ENCODE assay signal across 8 cellular contexts in genomic region chr5:176837707-176838115, GRCh38. TPM values are rescaled to one million over a fixed set of nuclear protein-coding genes. Genes with fewer than 3 reads are reported as not detected.
A peak's percentile ranks its signal among the peaks of the same experiment; 100 is the strongest.
DNase-seq lines count a peak whose midpoint lies in the region; ATAC-seq, FAIRE-seq and TF ChIP-seq lines count a peak whose summit lies in the region.

No MANE protein-coding gene starts in this region.

- DNase-seq in HCT116 (ENCODE audit: low read depth, low spot score) (peak; percentile 61), amygdala (lab: John Stamatoyannopoulos, UW) (peak in 37 of 56 donors; percentile 13 to 78 (median 46)), hepatocyte (ENCODE audit: low spot score) (peak; percentile 97), small intestine (peak; percentile 67), NCI-H1436 treated with DMSO at 0.1 percent for 48 hours (lab: John Stamatoyannopoulos, UW) (no peak)
- peak; percentile 73 for DNase-seq in T-helper 2 cell treated with Interferon-gamma antibody and Interleukin-4, amounts not matched to agents 5 μg/mL and 100 μg/mL, for 36 hours (ENCODE audit: low spot score)

- no TSS peak for BruUV-seq in HCT116 (replicated peaks; lab: Mats Ljungman, UMichigan)

- TF ChIP-seq RAD21 in HCT116 (IDR thresholded peaks at IDR 0.05; ENCODE audit: low read depth): no peak

- H3K36me3 Mint-ChIP-seq in T-helper 2 cell treated with Interferon-gamma antibody and Interleukin-4, amounts not matched to agents 5 μg/mL and 100 μg/mL, for 36 hours (ENCODE audit: low read depth): no peaks in the 10 kb centered on the region

- H3K9me2 ChIP-seq in HCT116 (ENCODE audit: insufficient read depth) (no peaks in the 10 kb centered on the region), hepatocyte (replicated peaks; ENCODE audit: insufficient read depth) (no peaks in the 10 kb centered on the region)

- H3K4me3 Mint-ChIP-seq in T-helper 2 cell treated with Interferon-gamma antibody and Interleukin-4, amounts not matched to agents 5 μg/mL and 100 μg/mL, for 36 hours: no peak overlapping the region

- H3K4me2 ChIP-seq in HCT116 (ENCODE audit: low read length): no peak overlapping the region
- no peak overlapping the region for H3K4me2 ChIP-seq in hepatocyte

- H3K27ac ChIP-seq in HCT116 (ENCODE audit: low read depth, low read length): no peak overlapping the region
- H3K27ac ChIP-seq in hepatocyte: no peak overlapping the region
- no peak overlapping the region for H3K27ac ChIP-seq in small intestine (ENCODE audit: low read depth in 1 of 2, low read length in 1 of 2)

- TF ChIP-seq POLR2A in HCT116 (IDR thresholded peaks at IDR 0.05; ENCODE audit: borderline replicate concordance, extremely low read depth, insufficient read depth, insufficient read length): no peak

- 18% methylated on average over 16 of the region's 16 CpGs for WGBS in hepatocyte (ENCODE audit: low lambda C conversion rate, missing lambda C conversion rate)
- WGBS in small intestine, 3 donors: 19 to 21% (median 21%) methylated on average over 16 of the region's 16 CpGs

- H3K27ac Mint-ChIP-seq in T-helper 2 cell treated with Interferon-gamma antibody and Interleukin-4, amounts not matched to agents 5 μg/mL and 100 μg/mL, for 36 hours: no peak overlapping the region

- POLR2A ChIA-PET in HCT116 (lab: Charles Lee): interaction anchor here (0.5 kb wide), 1 partner anchor 19 kb away, joined by 3 read pairs; no protein-coding TSS in a partner anchor

- RAD21 ChIA-PET in HCT116 (lab: Charles Lee; ENCODE audit: low non-redundant PET in 1 of 2, low total read pairs in 2 of 2, uncharacterized antibody in 2 of 2, unreplicated experiment in 2 of 2): no interaction called here

- no peaks in the 10 kb centered on the region for H3K9me3 ChIP-seq in HCT116 (ENCODE audit: control insufficient read depth in 1 of 2, insufficient read depth in 1 of 2, low read depth in 1 of 2, low read length in 2 of 2)
- H3K9me3 ChIP-seq in hepatocyte (ENCODE audit: low read depth): no peaks in the 10 kb centered on the region
- H3K9me3 ChIP-seq in small intestine (ENCODE audit: control insufficient read depth, low read depth): no peaks in the 10 kb centered on the region

- H3K4me1 Mint-ChIP-seq in T-helper 2 cell treated with Interferon-gamma antibody and Interleukin-4, amounts not matched to agents 5 μg/mL and 100 μg/mL, for 36 hours (ENCODE audit: low read depth): no peaks in the 10 kb centered on the region

- H3K4me3 ChIP-seq in HCT116 (replicated peaks in 1 of 2; ENCODE audit: low read depth in 1 of 2, low read length in 2 of 2) (no peak overlapping the region), hepatocyte (no peak overlapping the region), small intestine (ENCODE audit: low read depth in 1 of 2, low read length in 2 of 2) (no peak overlapping the region)

- H3K9me3 Mint-ChIP-seq in T-helper 2 cell treated with Interferon-gamma antibody and Interleukin-4, amounts not matched to agents 5 μg/mL and 100 μg/mL, for 36 hours: no peaks in the 10 kb centered on the region

- no peak for FAIRE-seq in small intestine (lab: Jason Lieb, UNC)

- H3K4me1 ChIP-seq in HCT116 (ENCODE audit: control insufficient read depth in 1 of 2, insufficient read depth in 2 of 2, low read length in 2 of 2): no peaks in the 10 kb centered on the region
- no peaks in the 10 kb centered on the region for H3K4me1 ChIP-seq in hepatocyte (ENCODE audit: insufficient read depth)
- no peaks in the 10 kb centered on the region for H3K4me1 ChIP-seq in small intestine (ENCODE audit: control insufficient read depth in 2 of 2, insufficient read depth in 1 of 2, low read depth in 1 of 2, low read length in 1 of 2)

- H4K20me1 ChIP-seq in HCT116 (ENCODE audit: insufficient read depth): no peaks in the 10 kb centered on the region
- H4K20me1 ChIP-seq in hepatocyte (ENCODE audit: insufficient read depth, poor library complexity, severe bottlenecking): no peaks in the 10 kb centered on the region

- H2AFZ ChIP-seq in HCT116 (ENCODE audit: low read depth, low read length, poor library complexity, severe bottlenecking) (no peak overlapping the region), hepatocyte (no peak overlapping the region)

- H3K79me2 ChIP-seq in HCT116 (ENCODE audit: insufficient read depth, low read length) (no peaks in the 10 kb centered on the region), hepatocyte (no peaks in the 10 kb centered on the region)

- intact Hi-C loops in HCT116 (cut with micrococcal nuclease): no loop called here

- CTCF ChIA-PET in HCT116 (lab: Charles Lee): no interaction called here

- no peak overlapping the region for H3K9ac ChIP-seq in HCT116 (ENCODE audit: low read length)

- TF ChIP-seq CTCF in HCT116 (IDR thresholded peaks at IDR 0.05 in 2 of 3, conservative IDR thresholded peaks at IDR 0.05 in 1 of 3; ENCODE audit: borderline replicate concordance in 1 of 3, insufficient read depth in 1 of 3, low read depth in 2 of 3, low read length in 2 of 3) (no peak), hepatocyte (IDR thresholded peaks at IDR 0.05; ENCODE audit: poor library complexity) (no peak)

- no peaks in the 10 kb centered on the region for H3K36me3 ChIP-seq in HCT116 (ENCODE audit: control insufficient read depth in 1 of 2, insufficient read depth in 2 of 2, low read length in 2 of 2)
- H3K36me3 ChIP-seq in hepatocyte (replicated peaks; ENCODE audit: insufficient read depth, low read depth): no peaks in the 10 kb centered on the region
- H3K36me3 ChIP-seq in small intestine (ENCODE audit: control insufficient read depth in 2 of 2, insufficient read depth in 2 of 2, low read length in 2 of 2): no peaks in the 10 kb centered on the region

- no peaks in the 10 kb centered on the region for H3K27me3 Mint-ChIP-seq in T-helper 2 cell treated with Interferon-gamma antibody and Interleukin-4, amounts not matched to agents 5 μg/mL and 100 μg/mL, for 36 hours (ENCODE audit: low read depth)

- ATAC-seq in HCT116 (peak; percentile 98), HG03432 (IDR thresholded peaks at IDR 0.05; ENCODE audit: unreplicated experiment) (no peak), HG03175 (IDR thresholded peaks at IDR 0.05; ENCODE audit: unreplicated experiment) (no peak)

- H3K27me3 ChIP-seq in HCT116 (ENCODE audit: insufficient read depth, low read length): no peaks in the 10 kb centered on the region
- no peaks in the 10 kb centered on the region for H3K27me3 ChIP-seq in hepatocyte
- H3K27me3 ChIP-seq in small intestine (ENCODE audit: control insufficient read depth in 2 of 2, insufficient read depth in 2 of 2, low read length in 2 of 2): peaks cover 0 to 4% of the 10 kb centered on the region in 2 donors

TF ChIP-seq in HCT116, 20 proteins besides CTCF, POLR2A, EP300 and RAD21 (continues in another document):
- TF ChIP-seq FOSL1 (IDR thresholded peaks at IDR 0.05; ENCODE audit: low read depth): no peak
- no peak for TF ChIP-seq JUND (IDR thresholded peaks at IDR 0.05)
- peak; percentile 97 for TF ChIP-seq CBX3 (IDR thresholded peaks at IDR 0.05; ENCODE audit: low read depth)
- TF ChIP-seq REST (IDR thresholded peaks at IDR 0.05; ENCODE audit: low read depth): no peak; the same call in none of the 2 replicates
- TF ChIP-seq ZNF274 (IDR thresholded peaks at IDR 0.05; ENCODE audit: low read depth, low read length): no peak
- TF ChIP-seq EZH2phosphoT487 (IDR thresholded peaks at IDR 0.05; ENCODE audit: borderline replicate concordance): no peak
- peak; percentile 53 for TF ChIP-seq YY1 (IDR thresholded peaks at IDR 0.05; ENCODE audit: extremely low read depth, insufficient replicate concordance, low read depth, low read length)
- peak; percentile 100 for TF ChIP-seq SIN3A (IDR thresholded peaks at IDR 0.05; ENCODE audit: low read depth)
- no peak for TF ChIP-seq EGR1 (IDR thresholded peaks at IDR 0.05; ENCODE audit: low read depth)
- no peak for TF ChIP-seq CEBPB (IDR thresholded peaks at IDR 0.05; ENCODE audit: low read depth)
- no peak for TF ChIP-seq SRF (IDR thresholded peaks at IDR 0.05; ENCODE audit: low read depth)
- no peak for TF ChIP-seq ELF1 (IDR thresholded peaks at IDR 0.05; ENCODE audit: borderline replicate concordance, low read depth)
- TF ChIP-seq ZFX (IDR thresholded peaks at IDR 0.05): no peak
- TF ChIP-seq POLR2AphosphoS5 (IDR thresholded peaks at IDR 0.05; ENCODE audit: low read depth, low read length): peak; percentile 72
- TF ChIP-seq SP1 (IDR thresholded peaks at IDR 0.05; ENCODE audit: low read depth): no peak
- TF ChIP-seq ATF3 (IDR thresholded peaks at IDR 0.05): no peak

RNA-seq across cellular contexts. Expression of gene UNC5A, which starts 27.4 kb away (rescaled TPM):
- total RNA-seq in HCT116 (2021; ENCODE audit: unreplicated experiment): 10.1 TPM
- polyA plus RNA-seq in HCT116 (2012): 9.0 and 9.9 TPM in 2 replicates
- 0.10 and 0.12 TPM in 2 replicates for total RNA-seq in hepatocyte
- polyA plus RNA-seq in hepatocyte: 0.39 and 1.1 TPM in 2 replicates
- under 1 TPM in 1 of 3 donors, not detected in 2; 0.63 TPM for polyA plus RNA-seq in small intestine
